Comparison of ENCODE assay signal across 3 cellular contexts in genomic region chr6:42220754-42221153, GRCh38.
A peak's percentile ranks its signal among the peaks of the same experiment; 100 is the strongest.
TF ChIP-seq lines count a peak whose summit lies in the region.

No MANE protein-coding gene starts in this region.

TF ChIP-seq in HepG2, 621 proteins besides CTCF, POLR2A, EP300 and RAD21:
- TF ChIP-seq ZNF501 (CRISPR knock-in tag; IDR thresholded peaks at IDR 0.05) (0 out of 2 replicates have a peak, but pooled peaks have one; percentile 23), ZKSCAN8 (CRISPR knock-in tag; IDR thresholded peaks at IDR 0.05; ENCODE audit: borderline replicate concordance) (no peak)

TF ChIP-seq in H1, 55 proteins besides CTCF, POLR2A, EP300 and RAD21 (continues in another document):
- TF ChIP-seq JUN (IDR thresholded peaks at IDR 0.05; ENCODE audit: low read depth, low read length) (no peak), JUND (IDR thresholded peaks at IDR 0.05; ENCODE audit: low read length) (no peak), CREB1 (IDR thresholded peaks at IDR 0.05) (no peak), E2F6 (IDR thresholded peaks at IDR 0.05) (no peak), RFX5 (IDR thresholded peaks at IDR 0.05; ENCODE audit: borderline replicate concordance, low read depth, low read length) (no peak), GTF2F1 (IDR thresholded peaks at IDR 0.05; ENCODE audit: borderline replicate concordance, low read depth, low read length) (no peak), ATF2 (IDR thresholded peaks at IDR 0.05; ENCODE audit: low read length) (no peak), POU5F1 (IDR thresholded peaks at IDR 0.05; ENCODE audit: low read depth, low read length) (no peak), SP4 (IDR thresholded peaks at IDR 0.05; ENCODE audit: low read length) (no peak), CHD7 (IDR thresholded peaks at IDR 0.05; ENCODE audit: insufficient replicate concordance, low read length) (no peak), ATF3 (IDR thresholded peaks at IDR 0.05; ENCODE audit: insufficient read depth, low read depth, low read length) (no peak), SP1 (IDR thresholded peaks at IDR 0.05; ENCODE audit: low read depth, low read length) (no peak)

TF ChIP-seq in WTC11, 78 proteins besides CTCF, POLR2A, EP300 and RAD21:
- TF ChIP-seq MXD4 (CRISPR knock-in tag; IDR thresholded peaks at IDR 0.05; ENCODE audit: borderline replicate concordance) = no peak
- no peak for TF ChIP-seq GRHL2 (CRISPR knock-in tag; IDR thresholded peaks at IDR 0.05; ENCODE audit: insufficient replicate concordance, severe bottlenecking)
- no peak for TF ChIP-seq ERG (CRISPR knock-in tag; IDR thresholded peaks at IDR 0.05)
- TF ChIP-seq ZNF219 (CRISPR knock-in tag; IDR thresholded peaks at IDR 0.05; ENCODE audit: borderline replicate concordance) = no peak
- no peak for TF ChIP-seq FOXJ3 (CRISPR knock-in tag; IDR thresholded peaks at IDR 0.05; ENCODE audit: borderline replicate concordance)
- TF ChIP-seq ZSCAN18 (CRISPR knock-in tag; IDR thresholded peaks at IDR 0.05) = no peak
- TF ChIP-seq ZNF232 (CRISPR knock-in tag; IDR thresholded peaks at IDR 0.05) = no peak
- no peak for TF ChIP-seq OVOL2 (CRISPR knock-in tag; IDR thresholded peaks at IDR 0.05; ENCODE audit: borderline replicate concordance)
TF ChIP-seq in WTC11: peak in this region for 0.
